ENCODE assay signal across 29 cellular contexts in genomic region chr1:223334156-223334555, GRCh38.
"Had no signal": no experiment of that assay in that cellular context is flagged by ENCODE, and none has a peak within 500 bp of the region (broad histone marks: within the 10 kb centered on the region; RNA-seq: fewer than 3 reads in every experiment).

No MANE protein-coding gene starts in this region.

- H3K27ac ChIP-seq: adrenal gland, ascending aorta, body of pancreas, brain microvascular endothelial cell, breast epithelium, cardiac muscle cell had no signal

- DNase-seq: activated effector memory CD4-positive, alpha-beta T cell treated with anti-CD3 and anti-CD28 coated beads, Interleukin-2, amount 50 U/mL, for 16 hours; activated effector memory CD4-positive, alpha-beta T cell treated with Interleukin-2 at 50 U/mL for 16 hours; activated gamma-delta T cell; activated gamma-delta T cell treated with Interleukin-2 at 50 U/mL for 16 hours; activated naive CD4-positive, alpha-beta T cell; activated naive CD4-positive, alpha-beta T cell treated with anti-CD3 and anti-CD28 coated beads for 36 hours; activated naive CD4-positive, alpha-beta T cell treated with anti-CD3 and anti-CD28 coated beads, Interleukin-2, amount 10 ng/mL, durations not matched to agents 7 days and 5 days; activated naive CD4-positive, alpha-beta T cell treated with anti-CD3 and anti-CD28 coated beads, Interleukin-2, amount 50 U/mL, for 16 hours; activated naive CD4-positive, alpha-beta T cell treated with Interleukin-2 at 50 U/mL for 16 hours; activated naive CD8-positive, alpha-beta T cell treated with anti-CD3 and anti-CD28 coated beads for 36 hours; activated naive CD8-positive, alpha-beta T cell treated with anti-CD3 and anti-CD28 coated beads, Interleukin-2, amount 10 ng/mL, durations not matched to agents 7 days and 5 days; activated naive CD8-positive, alpha-beta T cell treated with anti-CD3 and anti-CD28 coated beads, Interleukin-2, amount 50 U/mL, for 24 hours; activated T-cell treated with anti-CD3 and anti-CD28 coated beads, Interleukin-2, amount 50 U/mL, for 24 hours; activated T-cell treated with anti-CD3 and anti-CD28 coated beads, Interleukin-2, amount 50 U/mL, for 4 hours; activated T-cell treated with anti-CD3 and anti-CD28 coated beads, Interleukin-2, amount 50 U/mL, for 48 hours; activated T-cell treated with anti-CD3 and anti-CD28 coated beads, Interleukin-2, amount 50 U/mL, for 72 hours; adrenal gland; amniotic stem cell; amygdala; anterior cingulate cortex; aorta; body of pancreas; brain microvascular endothelial cell; caudate nucleus; central memory CD4-positive, alpha-beta T cell; cerebellar nuclear complex had no signal

- H3K4me1 ChIP-seq: adrenal gland, body of pancreas had no signal

- H3K36me3 ChIP-seq: adrenal gland, ascending aorta, brain microvascular endothelial cell, breast epithelium, cardiac muscle cell had no signal

- H3K4me3 ChIP-seq: adrenal gland, ascending aorta, body of pancreas, breast epithelium, cardiac muscle cell had no signal

- H3K9me3 ChIP-seq: adrenal gland, ascending aorta, body of pancreas, breast epithelium had no signal
